Comparison of ENCODE assay signal across 10 cellular contexts in genomic region chr1:67162954-67163353, GRCh38. TPM values are rescaled to one million over a fixed set of nuclear protein-coding genes. Genes with fewer than 3 reads are reported as not detected.
DNase-seq lines count a peak whose midpoint lies in the region; ATAC-seq and TF ChIP-seq lines count a peak whose summit lies in the region.
"Had no signal": no experiment of that assay in that cellular context is flagged by ENCODE, and none has a peak within 500 bp of the region (broad histone marks: within the 10 kb centered on the region; RNA-seq: fewer than 3 reads in every experiment).

No MANE protein-coding gene starts in this region.

- H3K36me3 ChIP-seq in esophagus squamous epithelium = no peaks in the 10 kb centered on the region

- H3K27ac ChIP-seq in esophagus squamous epithelium = no peak overlapping the region

- intact Hi-C loops in esophagus squamous epithelium (cut with DNase I) = no loop called here

- WGBS in esophagus squamous epithelium, 2 donors = 25 to 45% methylated on average over 2 of the region's 2 CpGs

- DNase-seq in Daoy (ENCODE audit: low read depth) (peak; percentile 69), NCI-H69 (lab: John Stamatoyannopoulos, UW) (peak; percentile 16), occipital lobe (lab: John Stamatoyannopoulos, UW) (no peak), NCI-H187 (lab: John Stamatoyannopoulos, UW) (no peak), GF-D8 (lab: John Stamatoyannopoulos, UW) (no peak), esophagus squamous epithelium (lab: John Stamatoyannopoulos, UW) (no peak)
- no peak for DNase-seq in effector memory CD8-positive, alpha-beta T cell
- DNase-seq: effector CD8-positive, alpha-beta T cell had no signal

- H3K4me3 ChIP-seq in esophagus squamous epithelium = no peak overlapping the region

- no peak for TF ChIP-seq POLR2A in esophagus squamous epithelium (IDR thresholded peaks at IDR 0.05)

- H3K4me3 Mint-ChIP-seq in effector memory CD8-positive, alpha-beta T cell = peak overlapping the region in 1 of 2 donors; percentile 25

- H3K9me3 Mint-ChIP-seq in effector memory CD8-positive, alpha-beta T cell = no peaks in the 10 kb centered on the region

- peak overlapping the region in 1 of 2 donors; percentile 80 for H3K27ac Mint-ChIP-seq in effector memory CD8-positive, alpha-beta T cell

- peaks cover 8 to 12% of the 10 kb centered on the region in 2 donors for H3K27me3 Mint-ChIP-seq in effector memory CD8-positive, alpha-beta T cell

- H3K27me3 ChIP-seq in esophagus squamous epithelium = no peaks in the 10 kb centered on the region

- no peak for TF ChIP-seq CTCF in esophagus squamous epithelium (IDR thresholded peaks at IDR 0.05)

- H3K4me1 Mint-ChIP-seq in effector memory CD8-positive, alpha-beta T cell (ENCODE audit: low read depth in 2 of 2) = peaks cover 11 to 15% of the 10 kb centered on the region in 2 donors

- peak; percentile 51 for ATAC-seq in GM21717 (IDR thresholded peaks at IDR 0.05; ENCODE audit: unreplicated experiment)
- ATAC-seq in effector memory CD8-positive, alpha-beta T cell (replicated peaks) = peak; percentile 35

- H3K4me1 ChIP-seq in esophagus squamous epithelium = no peaks in the 10 kb centered on the region

- no peaks in the 10 kb centered on the region for H3K9me3 ChIP-seq in esophagus squamous epithelium

- H3K36me3 Mint-ChIP-seq in effector memory CD8-positive, alpha-beta T cell (ENCODE audit: insufficient read depth) = peaks cover 18% of the 10 kb centered on the region

RNA-seq across cellular contexts. Expression of gene IL23R, which starts 3.3 kb away (rescaled TPM):
- total RNA-seq in Daoy (2014; rRNA removed; shearing (Covaris generic)) = not detected in 2 replicates
- not detected for total RNA-seq in occipital lobe
- under 1 TPM in 2 of 4 donors, not detected in 2; under 0.01 to 0.22 TPM for total RNA-seq in esophagus squamous epithelium
- total RNA-seq: osteocyte had no signal

RNA-seq across cellular contexts. Expression of gene C1orf141, which starts 28.2 kb away (rescaled TPM):
- not detected in 2 replicates for total RNA-seq in Daoy (2014; rRNA removed; shearing (Covaris generic))
- not detected for total RNA-seq in occipital lobe
- not detected for total RNA-seq in esophagus squamous epithelium
- total RNA-seq: osteocyte had no signal

Comparison
In these comparisons a context has a peak if more than half of its experiments do, and no peak if none do; other contexts are left out.
1. DNase-seq: peak in Daoy (single experiment) and NCI-H69 (single experiment); none in effector memory CD8-positive, alpha-beta T cell (0 of 3), occipital lobe (single experiment), NCI-H187 (0 of 2), GF-D8 (single experiment) and esophagus squamous epithelium (single experiment).